23 cellular contexts compared by ENCODE assay signal in genomic region chr3:31779514-31779913, GRCh38.
"Had no signal": no experiment of that assay in that cellular context is flagged by ENCODE, and none has a peak within 500 bp of the region (broad histone marks: within the 10 kb centered on the region; RNA-seq: fewer than 3 reads in every experiment).

No MANE protein-coding gene starts in this region.

- H3K9me3 Mint-ChIP-seq: effector memory CD8-positive, alpha-beta T cell; natural killer cell had no signal

- H3K4me1 ChIP-seq: lower lobe of right lung, psoas muscle, spleen, tibial nerve, upper lobe of left lung had no signal

- H3K4me3 ChIP-seq: lower lobe of right lung, ovary, psoas muscle, skin epidermis, spleen, thoracic aorta, tibial nerve, upper lobe of left lung had no signal

- H3K27ac ChIP-seq: lower lobe of right lung, ovary, psoas muscle, skin epidermis, spleen, thoracic aorta, tibial nerve, upper lobe of left lung had no signal

- H3K36me3 Mint-ChIP-seq: immature natural killer cell, natural killer cell had no signal

- H3K27ac Mint-ChIP-seq: effector memory CD8-positive, alpha-beta T cell; immature natural killer cell; natural killer cell; stimulated activated naive CD8-positive, alpha-beta T cell treated with anti-CD3 and anti-CD28 coated beads, Interleukin-15, Interleukin-2, amounts not matched to agents 100 ng/mL and 50 ng/mL, for 24 hours had no signal

- DNase-seq: cortex of kidney; effector memory CD8-positive, alpha-beta T cell; hypothalamus; immature natural killer cell; islet precursor cell; left ventricle myocardium superior; lower lobe of right lung; natural killer cell; occipital lobe; ovary; posterior cingulate gyrus; psoas muscle; right cardiac atrium; spleen; stimulated activated CD4-positive, alpha-beta T cell treated with anti-CD3 and anti-CD28 coated beads, Interleukin-4, amount 100 ng/mL, for 4 hours; stimulated activated naive B cell treated with anti-CD40 and anti-IgM and Interleukin-4, amounts not matched to agents 10 μg/mL and 1 μg/mL and 100 μg/mL, for 72 hours; upper lobe of left lung had no signal

- H3K36me3 ChIP-seq: lower lobe of right lung, ovary, spleen, thoracic aorta, tibial nerve, upper lobe of left lung had no signal

- H3K4me3 Mint-ChIP-seq: effector memory CD8-positive, alpha-beta T cell; immature natural killer cell; natural killer cell; stimulated activated naive B cell treated with anti-CD40 and anti-IgM and Interleukin-4, amounts not matched to agents 10 μg/mL and 1 μg/mL and 100 μg/mL, for 72 hours; stimulated activated naive CD8-positive, alpha-beta T cell treated with anti-CD3 and anti-CD28 coated beads, Interleukin-15, Interleukin-2, amounts not matched to agents 100 ng/mL and 50 ng/mL, for 24 hours had no signal

- H3K9me3 ChIP-seq: lower lobe of right lung, ovary, psoas muscle had no signal

- H3K27me3 Mint-ChIP-seq: stimulated activated naive B cell treated with anti-CD40 and anti-IgM and Interleukin-4, amounts not matched to agents 10 μg/mL and 1 μg/mL and 100 μg/mL, for 72 hours had no signal

- H3K27me3 ChIP-seq: ovary, spleen, tibial nerve, upper lobe of left lung had no signal

- FAIRE-seq: frontal cortex, urothelium cell line had no signal

- H3K4me1 Mint-ChIP-seq: immature natural killer cell, natural killer cell had no signal

- ATAC-seq: effector memory CD8-positive, alpha-beta T cell; left ventricle myocardium superior; lower lobe of right lung; natural killer cell; psoas muscle; right cardiac atrium; stimulated activated naive B cell treated with anti-CD40 and anti-IgM and Interleukin-4, amounts not matched to agents 10 μg/mL and 1 μg/mL and 100 μg/mL, for 72 hours had no signal
